Comparison of ENCODE assay signal across 17 cellular contexts in genomic region chr17:49910858-49911204, GRCh38. TPM values are rescaled to one million over a fixed set of nuclear protein-coding genes. Genes with fewer than 3 reads are reported as not detected.
DNase-seq lines count a peak whose midpoint lies in the region; ATAC-seq, FAIRE-seq and TF ChIP-seq lines count a peak whose summit lies in the region.
"Had no signal": no experiment of that assay in that cellular context is flagged by ENCODE, and none has a peak within 500 bp of the region (broad histone marks: within the 10 kb centered on the region; RNA-seq: fewer than 3 reads in every experiment).

No MANE protein-coding gene starts in this region.

- H3K27me3 Mint-ChIP-seq in activated naive CD8-positive, alpha-beta T cell treated with anti-CD3 and anti-CD28 coated beads, Interleukin-2, amount 50 U/mL, for 24 hours: peaks cover 75% of the 10 kb centered on the region

- H3K27me3 ChIP-seq in left ventricle myocardium inferior (ENCODE audit: low read depth): peaks cover 96% of the 10 kb centered on the region

- H3K4me1 ChIP-seq in left ventricle myocardium inferior (peaks cover 8% of the 10 kb centered on the region), mesodermal cell (ENCODE audit: control insufficient read depth, insufficient read depth, low read length, poor library complexity, severe bottlenecking) (peaks cover 5% of the 10 kb centered on the region), kidney (ENCODE audit: control insufficient read depth in 1 of 2, insufficient read depth in 1 of 2, low read depth in 1 of 2, low read length in 2 of 2) (peaks cover 0 to 2% of the 10 kb centered on the region in 2 donors)

- H3K36me3 ChIP-seq in left ventricle myocardium inferior (no peaks in the 10 kb centered on the region), mesodermal cell (ENCODE audit: control insufficient read depth, insufficient read depth, low read length) (no peaks in the 10 kb centered on the region), kidney (ENCODE audit: control insufficient read depth in 1 of 2, insufficient read depth in 2 of 2, low read length in 2 of 2) (no peaks in the 10 kb centered on the region)

- WGBS in mesodermal cell (ENCODE audit: insufficient coverage in 2 of 2), 2 experiments: 75 to 76% methylated on average over 4 to 5 of the region's 7 CpGs

- peaks cover 7% of the 10 kb centered on the region for H3K4me1 Mint-ChIP-seq in activated naive CD8-positive, alpha-beta T cell treated with anti-CD3 and anti-CD28 coated beads, Interleukin-2, amount 50 U/mL, for 24 hours

- H3K27ac ChIP-seq in left ventricle myocardium inferior (replicated peaks): no peak overlapping the region
- H3K27ac ChIP-seq in mesodermal cell (ENCODE audit: low read depth, low read length, severe bottlenecking): no peak overlapping the region
- no peak overlapping the region for H3K27ac ChIP-seq in kidney (ENCODE audit: low read depth in 2 of 2, low read length in 2 of 2)

- H3K27ac Mint-ChIP-seq in activated naive CD8-positive, alpha-beta T cell treated with anti-CD3 and anti-CD28 coated beads, Interleukin-2, amount 50 U/mL, for 24 hours: no peak overlapping the region

- H3K4me3 ChIP-seq in left ventricle myocardium inferior (peak overlapping the region; percentile 38), mesodermal cell (ENCODE audit: extremely low read depth, insufficient read depth, low read length, poor library complexity, severe bottlenecking) (peak overlapping the region; percentile 30), kidney (ENCODE audit: low read length in 2 of 2) (no peak overlapping the region)

- DNase-seq in left ventricle myocardium inferior (no peak), left cardiac atrium (no peak), kidney (no peak), iPS-NIHi11 (ENCODE audit: low spot score) (no peak), NOMO-1 treated with dmso at 0.1 percent for 144 hours (lab: John Stamatoyannopoulos, UW; ENCODE audit: unreplicated experiment) (no peak), cerebellar cortex (ENCODE audit: low spot score) (no peak)
- no peak for DNase-seq in activated naive CD8-positive, alpha-beta T cell treated with anti-CD3 and anti-CD28 coated beads, Interleukin-2, amount 50 U/mL, for 24 hours
- DNase-seq: cerebellar nuclear complex, KBM-7, NCI-H1092, SHP77 treated with DMSO at 0.1 percent for 48 hours, T-helper 9 cell had no signal

- H3K4me3 Mint-ChIP-seq in activated naive CD8-positive, alpha-beta T cell treated with anti-CD3 and anti-CD28 coated beads, Interleukin-2, amount 50 U/mL, for 24 hours: peak overlapping the region; percentile 68

- intact Hi-C loops in left ventricle myocardium inferior (cut with micrococcal nuclease) (no loop called here), left cardiac atrium (cut with DNase I) (no loop called here), kidney (cut with DNase I) (no loop called here)

- ATAC-seq in left cardiac atrium: no peak
- ATAC-seq in activated naive CD8-positive, alpha-beta T cell treated with anti-CD3 and anti-CD28 coated beads, Interleukin-2, amount 50 U/mL, for 24 hours: peak; percentile 26

- H3K9ac ChIP-seq in kidney (ENCODE audit: low read length in 2 of 2): no peak overlapping the region

- TF ChIP-seq CTCF in left ventricle myocardium inferior (IDR thresholded peaks at IDR 0.05; ENCODE audit: borderline replicate concordance): no peak
- TF ChIP-seq CTCF in kidney (IDR thresholded peaks at IDR 0.05; ENCODE audit: borderline replicate concordance, extremely low read depth, insufficient read depth): no peak

- H3K36me3 Mint-ChIP-seq in activated naive CD8-positive, alpha-beta T cell treated with anti-CD3 and anti-CD28 coated beads, Interleukin-2, amount 50 U/mL, for 24 hours (ENCODE audit: low read depth): no peaks in the 10 kb centered on the region

- no peaks in the 10 kb centered on the region for H3K9me3 Mint-ChIP-seq in activated naive CD8-positive, alpha-beta T cell treated with anti-CD3 and anti-CD28 coated beads, Interleukin-2, amount 50 U/mL, for 24 hours

- H3K9me3 ChIP-seq in left ventricle myocardium inferior (replicated peaks): no peaks in the 10 kb centered on the region
- H3K9me3 ChIP-seq in mesodermal cell (ENCODE audit: control insufficient read depth, low read length): no peaks in the 10 kb centered on the region
- no peaks in the 10 kb centered on the region for H3K9me3 ChIP-seq in kidney (ENCODE audit: control insufficient read depth in 1 of 2, low read length in 2 of 2)

- no peak for FAIRE-seq in kidney (lab: Jason Lieb, UNC)
- FAIRE-seq: endometrium, small intestine, urothelium cell line had no signal

RNA-seq across cellular contexts. Expression of gene DLX4, which starts 58.2 kb away (rescaled TPM):
- not detected for total RNA-seq in left ventricle myocardium inferior
- total RNA-seq in left cardiac atrium: under 1 TPM; 0.13 to 0.27 TPM
- 0.66 TPM for polyA plus RNA-seq in mesodermal cell (2013, experiment 1 of 2)
- 0.25 TPM for polyA plus RNA-seq in mesodermal cell (2013, experiment 2 of 2)
- 0.44 TPM for total RNA-seq in kidney
- polyA plus RNA-seq in kidney (ENCODE audit: insufficient read depth, low read depth, low replicate concordance): not detected
- total RNA-seq: fibroblast of villous mesenchyme had no signal

Comparison
In these comparisons a context has a peak if more than half of its experiments do, and no peak if none do; other contexts are left out.
1. H3K4me3 ChIP-seq: peak in left ventricle myocardium inferior (single experiment) and mesodermal cell (single experiment); none in kidney (0 of 2).